Comparison of ENCODE assay signal across 15 cellular contexts in the genomic region with DNA sequence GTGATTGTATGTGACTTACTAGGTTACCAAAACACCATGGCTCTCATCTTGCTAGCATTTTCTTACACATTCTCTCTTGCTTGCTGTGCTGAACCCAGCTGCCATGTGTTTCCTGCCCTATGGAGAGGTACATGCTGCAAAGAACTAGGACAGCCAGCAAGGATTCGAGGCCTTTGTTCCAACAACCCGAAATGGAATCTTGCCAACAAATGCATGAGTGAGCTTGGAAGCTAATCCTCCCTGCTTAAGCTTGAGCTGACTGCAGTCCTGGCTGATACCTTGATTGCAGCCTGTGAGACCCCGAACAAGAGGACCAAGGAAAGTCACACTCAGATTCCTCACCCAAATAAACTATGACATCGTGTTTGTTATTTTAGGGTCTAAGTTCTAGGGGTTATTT.
A peak's percentile ranks its signal among the peaks of the same experiment; 100 is the strongest.
DNase-seq lines count a peak whose midpoint lies in the region; TF ChIP-seq lines count a peak whose summit lies in the region.
"Had no signal": no experiment of that assay in that cellular context is flagged by ENCODE, and none has a peak within 500 bp of the region (broad histone marks: within the 10 kb centered on the region; RNA-seq: fewer than 3 reads in every experiment).

No MANE protein-coding gene starts in this region.

- TF ChIP-seq CTCF in astrocyte of the cerebellum (IDR thresholded peaks at IDR 0.05; ENCODE audit: low read depth, low read length, missing control alignments) (no peak), kidney epithelial cell (IDR thresholded peaks at IDR 0.05; ENCODE audit: insufficient read depth, low read length, poor library complexity, severe bottlenecking) (no peak)

- H3K9me3 Mint-ChIP-seq in CD4-positive, alpha-beta memory T cell = peaks cover 0 to 4% (median 2%) of the 10 kb centered on the region in 8 donors
- no peaks in the 10 kb centered on the region for H3K9me3 Mint-ChIP-seq in activated CD4-positive, alpha-beta memory T cell treated with anti-CD3 and anti-CD28 coated beads, Interleukin-2, amount 10 ng/mL, durations not matched to agents 7 days and 5 days

- H3K36me3 Mint-ChIP-seq in CD4-positive, alpha-beta memory T cell = no peaks in the 10 kb centered on the region
- no peaks in the 10 kb centered on the region for H3K36me3 Mint-ChIP-seq in activated CD4-positive, alpha-beta memory T cell treated with anti-CD3 and anti-CD28 coated beads, Interleukin-2, amount 10 ng/mL, durations not matched to agents 7 days and 5 days (ENCODE audit: low read depth)
- H3K36me3 Mint-ChIP-seq: CD4-positive, CD25-positive, alpha-beta regulatory T cell; IgD-negative memory B cell had no signal

- in situ Hi-C loops in G401 (cut with HindIII; ENCODE audit: low sequenced_read_pairs) = no loop called here
- in situ Hi-C loops in astrocyte of the cerebellum (cut with HindIII; ENCODE audit: low sequenced_read_pairs) = no loop called here

- H3K9me3 ChIP-seq in CD4-positive, alpha-beta memory T cell (ENCODE audit: control insufficient read depth in 1 of 2, low read length in 2 of 2) = no peaks in the 10 kb centered on the region
- H3K9me3 ChIP-seq: suprapubic skin had no signal

- H3K4me3 ChIP-seq in astrocyte of the cerebellum (ENCODE audit: low read depth, low read length) (no peak overlapping the region), kidney epithelial cell (ENCODE audit: low read depth, low read length) (no peak overlapping the region)
- no peak overlapping the region for H3K4me3 ChIP-seq in CD4-positive, alpha-beta memory T cell (ENCODE audit: low read length in 2 of 2)
- H3K4me3 ChIP-seq: suprapubic skin had no signal

- H3K27ac ChIP-seq in CD4-positive, alpha-beta memory T cell (ENCODE audit: low read depth, low read length) = no peak overlapping the region
- H3K27ac ChIP-seq: suprapubic skin had no signal

- H3K27me3 Mint-ChIP-seq in CD4-positive, alpha-beta memory T cell = no peaks in the 10 kb centered on the region
- no peaks in the 10 kb centered on the region for H3K27me3 Mint-ChIP-seq in activated CD4-positive, alpha-beta memory T cell treated with anti-CD3 and anti-CD28 coated beads, Interleukin-2, amount 10 ng/mL, durations not matched to agents 7 days and 5 days
- H3K27me3 Mint-ChIP-seq: CD4-positive, CD25-positive, alpha-beta regulatory T cell; IgD-negative memory B cell had no signal

- no peaks in the 10 kb centered on the region for H3K36me3 ChIP-seq in kidney epithelial cell (ENCODE audit: control insufficient read depth, insufficient read depth, low read length)
- no peaks in the 10 kb centered on the region for H3K36me3 ChIP-seq in CD4-positive, alpha-beta memory T cell (ENCODE audit: insufficient read depth, low read length)
- H3K36me3 ChIP-seq: suprapubic skin had no signal

- H3K27me3 ChIP-seq in kidney epithelial cell (ENCODE audit: control insufficient read depth, insufficient read depth, low read length) = no peaks in the 10 kb centered on the region
- H3K27me3 ChIP-seq in CD4-positive, alpha-beta memory T cell (ENCODE audit: insufficient read depth, low read length) = no peaks in the 10 kb centered on the region
- H3K27me3 ChIP-seq: suprapubic skin had no signal

- DNase-seq in G401 (ENCODE audit: low spot score) (peak; percentile 98), NCI-H2107 (lab: John Stamatoyannopoulos, UW) (peak; percentile 29), astrocyte of the cerebellum (ENCODE audit: low read depth) (peak; percentile 24), kidney epithelial cell (ENCODE audit: low read depth) (peak; percentile 19)
- DNase-seq in activated CD8-positive, alpha-beta memory T cell treated with anti-CD3 and anti-CD28 coated beads, Interleukin-2, amount 50 U/mL, for 4 hours = no peak
- DNase-seq in CD4-positive, alpha-beta memory T cell = no peak
- DNase-seq in activated CD4-positive, alpha-beta memory T cell treated with anti-CD3 and anti-CD28 coated beads, Interleukin-2, amount 10 ng/mL, durations not matched to agents 7 days and 5 days = no peak
- no peak for DNase-seq in stimulated activated CD4-positive, alpha-beta T cell treated with anti-CD3 and anti-CD28 coated beads, Interleukin-4, amount 100 ng/mL, for 4 hours
- DNase-seq: activated T-cell treated with anti-CD3 and anti-CD28 coated beads for 4 hours; amniotic stem cell; CD4-positive, CD25-positive, alpha-beta regulatory T cell; HCEC 1CT; NCI-H2171 treated with DMSO at 0.1 percent for 48 hours had no signal

- H3K4me3 Mint-ChIP-seq in CD4-positive, alpha-beta memory T cell = no peak overlapping the region
- no peak overlapping the region for H3K4me3 Mint-ChIP-seq in activated CD4-positive, alpha-beta memory T cell treated with anti-CD3 and anti-CD28 coated beads, Interleukin-2, amount 10 ng/mL, durations not matched to agents 7 days and 5 days
- H3K4me3 Mint-ChIP-seq: CD4-positive, CD25-positive, alpha-beta regulatory T cell; IgD-negative memory B cell had no signal

- intact Hi-C loops in CD4-positive, alpha-beta memory T cell (cut with micrococcal nuclease) = no loop called here

- H3K4me1 Mint-ChIP-seq in CD4-positive, alpha-beta memory T cell = no peaks in the 10 kb centered on the region
- H3K4me1 Mint-ChIP-seq in activated CD4-positive, alpha-beta memory T cell treated with anti-CD3 and anti-CD28 coated beads, Interleukin-2, amount 10 ng/mL, durations not matched to agents 7 days and 5 days = no peaks in the 10 kb centered on the region
- H3K4me1 Mint-ChIP-seq: CD4-positive, CD25-positive, alpha-beta regulatory T cell; IgD-negative memory B cell had no signal

- POLR2A ChIA-PET in CD4-positive, alpha-beta memory T cell (lab: Charles Lee; ENCODE audit: partially characterized antibody) = no interaction called here
- POLR2A ChIA-PET in activated CD4-positive, alpha-beta memory T cell treated with anti-CD3 and anti-CD28 coated beads, Interleukin-2, amount 10 ng/mL, durations not matched to agents 7 days and 5 days (lab: Charles Lee) = no interaction called here

- CTCF ChIA-PET in CD4-positive, alpha-beta memory T cell (lab: Charles Lee; ENCODE audit: partially characterized antibody) = no interaction called here
- CTCF ChIA-PET in activated CD4-positive, alpha-beta memory T cell treated with anti-CD3 and anti-CD28 coated beads, Interleukin-2, amount 10 ng/mL, durations not matched to agents 7 days and 5 days (lab: Charles Lee) = no interaction called here

- no peaks in the 10 kb centered on the region for H3K4me1 ChIP-seq in CD4-positive, alpha-beta memory T cell (ENCODE audit: insufficient read depth, low read length)
- H3K4me1 ChIP-seq: suprapubic skin had no signal

- no peak overlapping the region for H3K27ac Mint-ChIP-seq in CD4-positive, alpha-beta memory T cell
- no peak overlapping the region for H3K27ac Mint-ChIP-seq in activated CD4-positive, alpha-beta memory T cell treated with anti-CD3 and anti-CD28 coated beads, Interleukin-2, amount 10 ng/mL, durations not matched to agents 7 days and 5 days
- H3K27ac Mint-ChIP-seq: CD4-positive, CD25-positive, alpha-beta regulatory T cell; IgD-negative memory B cell had no signal

Comparison
In these comparisons a context has a peak if more than half of its experiments do, and no peak if none do; other contexts are left out.
1. DNase-seq: peak in G401 (single experiment), NCI-H2107 (single experiment), astrocyte of the cerebellum (single experiment) and kidney epithelial cell (single experiment); none in activated CD8-positive, alpha-beta memory T cell treated with anti-CD3 and anti-CD28 coated beads, Interleukin-2, amount 50 U/mL, for 4 hours (single experiment), CD4-positive, alpha-beta memory T cell (0 of 5), activated CD4-positive, alpha-beta memory T cell treated with anti-CD3 and anti-CD28 coated beads, Interleukin-2, amount 10 ng/mL, durations not matched to agents 7 days and 5 days (single experiment) and stimulated activated CD4-positive, alpha-beta T cell treated with anti-CD3 and anti-CD28 coated beads, Interleukin-4, amount 100 ng/mL, for 4 hours (0 of 2).